Comparison of ENCODE assay signal across 24 cellular contexts in genomic region chr1:9419642-9420041, GRCh38.
A peak's percentile ranks its signal among the peaks of the same experiment; 100 is the strongest.
DNase-seq lines count a peak whose midpoint lies in the region; ATAC-seq and TF ChIP-seq lines count a peak whose summit lies in the region.
"Had no signal": no experiment of that assay in that cellular context is flagged by ENCODE, and none has a peak within 500 bp of the region (broad histone marks: within the 10 kb centered on the region; RNA-seq: fewer than 3 reads in every experiment).

No MANE protein-coding gene starts in this region.

- no peak overlapping the region for H3K14ac ChIP-seq in trophoblast cell (ENCODE audit: low read length)

- H3K4me2 ChIP-seq in Loucy (ENCODE audit: low read depth, low read length, poor library complexity, severe bottlenecking): peak overlapping the region; percentile 51
- H3K4me2 ChIP-seq in trophoblast cell (ENCODE audit: low read length): no peak overlapping the region
- H3K4me2 ChIP-seq: PC-9 had no signal

- H3K4me3 Mint-ChIP-seq in nephron progenitor cell: no peak overlapping the region
- H3K4me3 Mint-ChIP-seq: CD8-positive, alpha-beta T cell had no signal

- no peak overlapping the region for H4K12ac ChIP-seq in trophoblast cell (ENCODE audit: low read depth, low read length)

- H3K79me2 ChIP-seq in Loucy (ENCODE audit: insufficient read depth, low read length) (peaks cover 18% of the 10 kb centered on the region; the same call in 1 of the 2 replicates), trophoblast cell (ENCODE audit: control insufficient read depth, insufficient read depth, low read length, poor library complexity) (no peaks in the 10 kb centered on the region)

- no peaks in the 10 kb centered on the region for H3K27me3 Mint-ChIP-seq in nephron progenitor cell (ENCODE audit: low read depth, poor library complexity)

- no peak overlapping the region for H3K4ac ChIP-seq in trophoblast cell (ENCODE audit: low read depth, low read length)

- no peak overlapping the region for H4K8ac ChIP-seq in trophoblast cell (ENCODE audit: low read depth, low read length)

- peaks cover 7% of the 10 kb centered on the region for H3K9me3 Mint-ChIP-seq in nephron progenitor cell
- H3K9me3 Mint-ChIP-seq: CD8-positive, alpha-beta T cell had no signal

- H3K36me3 Mint-ChIP-seq in nephron progenitor cell (ENCODE audit: low read depth): no peaks in the 10 kb centered on the region
- H3K36me3 Mint-ChIP-seq: CD8-positive, alpha-beta T cell had no signal

- no peaks in the 10 kb centered on the region for H3K9me3 ChIP-seq in Loucy (ENCODE audit: insufficient read depth, low read depth, low read length)
- peaks cover 5% of the 10 kb centered on the region for H3K9me3 ChIP-seq in trophoblast cell (ENCODE audit: insufficient read depth, low read depth, low read length)
- H3K9me3 ChIP-seq: Caco-2, SJCRH30 had no signal

- H3K9me2 ChIP-seq in Loucy (replicated peaks; ENCODE audit: low read depth, low read length): no peaks in the 10 kb centered on the region

- no peaks in the 10 kb centered on the region for H3K36me3 ChIP-seq in Loucy (ENCODE audit: insufficient read depth, low read length)
- no peaks in the 10 kb centered on the region for H3K36me3 ChIP-seq in trophoblast cell (ENCODE audit: control insufficient read depth in 1 of 2, insufficient read depth in 2 of 2, low read length in 2 of 2)
- H3K36me3 ChIP-seq: SJCRH30 had no signal

- no peak overlapping the region for H2AK5ac ChIP-seq in trophoblast cell (ENCODE audit: low read length)

- H3K4me1 ChIP-seq in Loucy (ENCODE audit: insufficient read depth, low read length, poor library complexity, severe bottlenecking): peaks cover 80% of the 10 kb centered on the region
- H3K4me1 ChIP-seq in trophoblast cell (ENCODE audit: control insufficient read depth in 1 of 2, insufficient read depth in 2 of 2, low read length in 2 of 2): peaks cover 2 to 11% of the 10 kb centered on the region in 2 experiments
- H3K4me1 ChIP-seq: Caco-2, SJCRH30 had no signal

- H3K27ac ChIP-seq in trophoblast cell (ENCODE audit: low read depth, low read length): no peak overlapping the region
- H3K27ac ChIP-seq: 22Rv1, PC-9, SJCRH30 had no signal

- H4K91ac ChIP-seq in trophoblast cell (ENCODE audit: low read depth, low read length): no peak overlapping the region

- H3K27ac Mint-ChIP-seq in nephron progenitor cell: no peak overlapping the region
- H3K27ac Mint-ChIP-seq: CD8-positive, alpha-beta T cell had no signal

- H4K20me1 ChIP-seq in Loucy (ENCODE audit: insufficient read depth, low read length, poor library complexity, severe bottlenecking): no peaks in the 10 kb centered on the region

- H3K4me3 ChIP-seq in GM12864 (ENCODE audit: low read depth, low read length) (peak overlapping the region; percentile 2; the same call in 1 of the 2 replicates), Loucy (ENCODE audit: low read length, poor library complexity, severe bottlenecking) (no peak overlapping the region), trophoblast cell (ENCODE audit: low read depth, low read length) (no peak overlapping the region)
- H3K4me3 ChIP-seq: K562, PC-9, SJCRH30 had no signal

- DNase-seq in DMS 273 (lab: John Stamatoyannopoulos, UW; ENCODE audit: unreplicated experiment): peak; percentile 22
- DNase-seq in DMS 273 treated with DMSO at 0.1 percent for 48 hours (lab: John Stamatoyannopoulos, UW): no peak
- no peak for DNase-seq in GM12864 (ENCODE audit: low read depth)
- DNase-seq in trophoblast cell: no peak
- no peak for DNase-seq in nephron progenitor cell
- no peak for DNase-seq in NCI-H2029 (lab: John Stamatoyannopoulos, UW)
- DNase-seq: Caco-2; CD8-positive, alpha-beta T cell; MM.1S; NCI-H1048; NCI-H1694; NCI-H2081; NCI-H446; NCI-H524 treated with DMSO at 0.1 percent for 48 hours; NCI-H774; PC-9; SJCRH30; T-helper 2 cell had no signal

- H3K4me1 Mint-ChIP-seq in nephron progenitor cell: peaks cover 38% of the 10 kb centered on the region

- H3K79me1 ChIP-seq in trophoblast cell (ENCODE audit: low read length): peaks cover 4% of the 10 kb centered on the region

- H3F3A ChIP-seq in Loucy (ENCODE audit: low read depth): 0 out of 2 replicates have a peak, but pooled peaks cover 5% of the 10 kb centered on the region

- H2BK12ac ChIP-seq in trophoblast cell (ENCODE audit: low read length): peak overlapping the region; percentile 41

- H3K9ac ChIP-seq in Loucy (ENCODE audit: low read depth, low read length, poor library complexity, severe bottlenecking): peak overlapping the region; percentile 68
- no peak overlapping the region for H3K9ac ChIP-seq in trophoblast cell (ENCODE audit: low read length)

- no peak overlapping the region for H3K18ac ChIP-seq in trophoblast cell (ENCODE audit: low read length)

- H2AFZ ChIP-seq in Loucy (ENCODE audit: low read length): no peak overlapping the region
- H2AFZ ChIP-seq in trophoblast cell (ENCODE audit: insufficient read depth, low read length, poor library complexity): no peak overlapping the region
- H2AFZ ChIP-seq: PC-9 had no signal

- H3K27me3 ChIP-seq in Loucy (ENCODE audit: insufficient read depth, low read length, poor library complexity, severe bottlenecking) (no peaks in the 10 kb centered on the region), trophoblast cell (ENCODE audit: insufficient read depth, low read length) (no peaks in the 10 kb centered on the region)

- no peak for ATAC-seq in GM19351 (IDR thresholded peaks at IDR 0.05; ENCODE audit: unreplicated experiment)
- ATAC-seq: CD8-positive, alpha-beta T cell; K562; Right ventricle myocardium inferior; SK-N-SH treated with all-trans-retinoic acid at 6 μM for 48 hours had no signal

- WGBS in trophoblast cell (ENCODE audit: extremely low coverage, insufficient coverage, insufficient read length): no CpG with 5 or more reads among the region's 3 CpGs

- no peak overlapping the region for H2BK5ac ChIP-seq in trophoblast cell (ENCODE audit: low read depth, low read length, poor library complexity)

- no peak overlapping the region for H2BK120ac ChIP-seq in trophoblast cell (ENCODE audit: insufficient read depth, low read length, poor library complexity)

- TF ChIP-seq CTCF in GM12864 (IDR thresholded peaks at IDR 0.05; ENCODE audit: low read depth, low read length, missing control alignments) (no peak), Loucy (conservative IDR thresholded peaks at IDR 0.05; ENCODE audit: low read length) (no peak), nephron progenitor cell (IDR thresholded peaks at IDR 0.05) (no peak)

- no peak overlapping the region for H3K23ac ChIP-seq in trophoblast cell (ENCODE audit: low read length)
